ENCODE assay signal across 8 cellular contexts in genomic region chr4:153649572-153649991, GRCh38. TPM values are rescaled to one million over a fixed set of nuclear protein-coding genes. Genes with fewer than 3 reads are reported as not detected.
A peak's percentile ranks its signal among the peaks of the same experiment; 100 is the strongest.
DNase-seq lines count a peak whose midpoint lies in the region; ATAC-seq and TF ChIP-seq lines count a peak whose summit lies in the region.

No MANE protein-coding gene starts in this region.

- intact Hi-C loops in mammary epithelial cell (cut with micrococcal nuclease): no loop called here

- no peak overlapping the region for H2AFZ ChIP-seq in mammary epithelial cell (ENCODE audit: low read depth, low read length)

- TF ChIP-seq CTCF in mammary epithelial cell (conservative IDR thresholded peaks at IDR 0.05 in 1 of 2, IDR thresholded peaks at IDR 0.05 in 1 of 2; ENCODE audit: extremely low read depth in 1 of 2, insufficient read depth in 1 of 2, low read depth in 1 of 2, low read length in 2 of 2): peak in 1 of 2 donors; percentile 17
- TF ChIP-seq CTCF in retinal pigment epithelial cell (conservative IDR thresholded peaks at IDR 0.05; ENCODE audit: low read depth, low read length): peak; percentile 48

- H3K4me3 ChIP-seq in mammary epithelial cell (replicated peaks in 1 of 3; ENCODE audit: insufficient read depth in 1 of 3, low read depth in 2 of 3, low read length in 3 of 3) (no peak overlapping the region), retinal pigment epithelial cell (ENCODE audit: low read length) (no peak overlapping the region)

- dilution Hi-C loops in mammary epithelial cell (cut with HindIII; ENCODE audit: low sequenced_read_pairs): no loop called here

- H3K27me3 Mint-ChIP-seq in activated T-cell treated with anti-CD3 and anti-CD28 coated beads, Interleukin-2, amount 50 U/mL, for 24 hours: no peaks in the 10 kb centered on the region

- peak overlapping the region; percentile 47 for H3K27ac Mint-ChIP-seq in activated T-cell treated with anti-CD3 and anti-CD28 coated beads, Interleukin-2, amount 50 U/mL, for 24 hours

- in situ Hi-C loops in mammary epithelial cell (cut with MboI; ENCODE audit: low sequenced_read_pairs in 2 of 2): no loop called here

- H3K36me3 Mint-ChIP-seq in activated T-cell treated with anti-CD3 and anti-CD28 coated beads, Interleukin-2, amount 50 U/mL, for 24 hours (ENCODE audit: low read depth): no peaks in the 10 kb centered on the region

- H3K4me1 Mint-ChIP-seq in activated T-cell treated with anti-CD3 and anti-CD28 coated beads, Interleukin-2, amount 50 U/mL, for 24 hours (ENCODE audit: low read depth): peaks cover 41% of the 10 kb centered on the region

- WGBS in mammary epithelial cell (ENCODE audit: low coverage, missing lambda C conversion rate): 95% methylated on average over 6 of the region's 6 CpGs

- no peaks in the 10 kb centered on the region for H3K9me3 ChIP-seq in mammary epithelial cell (replicated peaks; ENCODE audit: insufficient read depth, low read length)

- CTCF ChIA-PET in mammary epithelial cell (lab: Charles Lee; ENCODE audit: low non-redundant PET): interaction anchor here (0.6 kb wide), 1 partner anchor 517 kb away, joined by 3 read pairs; no protein-coding TSS in a partner anchor

- no peak overlapping the region for H3K4me2 ChIP-seq in mammary epithelial cell (ENCODE audit: insufficient read depth, low read depth, low read length)

- no peak overlapping the region for H3K4me3 Mint-ChIP-seq in activated T-cell treated with anti-CD3 and anti-CD28 coated beads, Interleukin-2, amount 50 U/mL, for 24 hours

- no peaks in the 10 kb centered on the region for H3K27me3 ChIP-seq in mammary epithelial cell (ENCODE audit: insufficient read depth, low read length)

- ATAC-seq in GM18858 (IDR thresholded peaks at IDR 0.05; ENCODE audit: unreplicated experiment) (no peak), HG02623 (IDR thresholded peaks at IDR 0.05; ENCODE audit: unreplicated experiment) (no peak)

- H3K9me3 Mint-ChIP-seq in activated T-cell treated with anti-CD3 and anti-CD28 coated beads, Interleukin-2, amount 50 U/mL, for 24 hours: peaks cover 3% of the 10 kb centered on the region

- peaks cover 22% of the 10 kb centered on the region for H3K4me1 ChIP-seq in mammary epithelial cell (ENCODE audit: insufficient read depth, low read length)

- no peaks in the 10 kb centered on the region for H4K20me1 ChIP-seq in mammary epithelial cell (ENCODE audit: insufficient read depth, low read length)

- no TSS peak for BruUV-seq in mammary epithelial cell (replicated peaks; lab: Mats Ljungman, UMichigan)

- no peak overlapping the region for H3K27ac ChIP-seq in mammary epithelial cell (ENCODE audit: insufficient read depth, low read depth, low read length)

- no peaks in the 10 kb centered on the region for H3K79me2 ChIP-seq in mammary epithelial cell (ENCODE audit: insufficient read depth, low read length)

- no peak overlapping the region for H3K9ac ChIP-seq in mammary epithelial cell (ENCODE audit: insufficient read depth, low read length)

- no peaks in the 10 kb centered on the region for H3K36me3 ChIP-seq in mammary epithelial cell (ENCODE audit: insufficient read depth, low read length)

- no peak for DNase-seq in activated T-cell treated with anti-CD3 and anti-CD28 coated beads, Interleukin-2, amount 50 U/mL, for 24 hours
- no peak for DNase-seq in activated T-cell treated with anti-CD3 and anti-CD28 coated beads, Interleukin-2, amount 50 U/mL, for 1 hour
- peak; percentile 59 for DNase-seq in NAMALWA (ENCODE audit: low spot score)
- DNase-seq in mammary epithelial cell: peak; percentile 61
- no peak for DNase-seq in retinal pigment epithelial cell (ENCODE audit: low read depth)
- DNase-seq in anterior cingulate cortex (lab: John Stamatoyannopoulos, UW): no peak

RNA-seq across cellular contexts. Expression of gene TLR2, which starts 34.5 kb away (rescaled TPM):
- 10 to 100 TPM in 1 of 2 donors, 1 to 10 TPM in 1; 1.0 to 33.2 TPM for total RNA-seq in mammary epithelial cell
- 14.8 TPM for polyA plus RNA-seq in mammary epithelial cell
- polyA minus RNA-seq in mammary epithelial cell: 10.6 TPM

Comparison
In these comparisons a context has a peak if more than half of its experiments do, and no peak if none do; other contexts are left out.
1. DNase-seq: peak in NAMALWA (single experiment) and mammary epithelial cell (single experiment); none in activated T-cell treated with anti-CD3 and anti-CD28 coated beads, Interleukin-2, amount 50 U/mL, for 24 hours (single experiment), activated T-cell treated with anti-CD3 and anti-CD28 coated beads, Interleukin-2, amount 50 U/mL, for 1 hour (single experiment), retinal pigment epithelial cell (single experiment) and anterior cingulate cortex (0 of 58).